Comparison of ENCODE assay signal across 11 cellular contexts in the genomic region with DNA sequence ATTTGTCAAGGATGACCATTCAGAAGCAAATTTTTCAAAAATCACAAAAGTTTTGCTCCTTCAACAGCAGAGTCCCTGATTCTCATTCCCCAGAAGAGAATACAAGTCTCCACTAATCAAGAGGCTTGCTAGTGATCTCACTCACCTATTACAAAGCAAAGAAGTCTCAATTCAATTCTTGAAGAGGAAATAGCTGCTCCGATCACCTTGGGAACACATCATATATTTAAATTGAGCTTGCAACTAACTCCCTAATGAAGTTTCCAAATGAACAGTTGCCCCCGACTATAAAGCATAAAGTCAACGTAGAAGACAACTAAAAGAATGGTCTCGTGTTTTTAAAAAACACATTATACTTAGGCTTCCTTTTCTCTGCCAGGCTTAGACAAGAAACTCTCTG. TPM values are rescaled to one million over a fixed set of nuclear protein-coding genes. Genes with fewer than 3 reads are reported as not detected.
DNase-seq lines count a peak whose midpoint lies in the region; ATAC-seq and TF ChIP-seq lines count a peak whose summit lies in the region.
"Had no signal": no experiment of that assay in that cellular context is flagged by ENCODE, and none has a peak within 500 bp of the region (broad histone marks: within the 10 kb centered on the region; RNA-seq: fewer than 3 reads in every experiment).

No MANE protein-coding gene starts in this region.

- H3K27ac ChIP-seq in SJCRH30 (no peak overlapping the region), WERI-Rb-1 (no peak overlapping the region)

- WGBS in lower leg skin, 2 donors: 15 to 32% methylated on average over 4 of the region's 4 CpGs

- ATAC-seq in HG03571 (IDR thresholded peaks at IDR 0.05; ENCODE audit: unreplicated experiment): no peak

- TF ChIP-seq POLR2A in lower leg skin (IDR thresholded peaks at IDR 0.05): no peak

- H3K9me3 ChIP-seq in SJCRH30 (replicated peaks) (no peaks in the 10 kb centered on the region), WERI-Rb-1 (ENCODE audit: severe bottlenecking) (no peaks in the 10 kb centered on the region)

- peak overlapping the region; percentile 12 for H3K27ac Mint-ChIP-seq in progenitor cell of endocrine pancreas
- H3K27ac Mint-ChIP-seq: activated B cell treated with CpG ODN at 0.5 μM for 24 hours had no signal

- H3K36me3 Mint-ChIP-seq in progenitor cell of endocrine pancreas (ENCODE audit: insufficient read depth): no peaks in the 10 kb centered on the region

- intact Hi-C loops in lower leg skin (cut with DNase I; ENCODE audit: low total_unique reads): no loop called here

- H3K4me1 ChIP-seq in SJCRH30: peaks cover 10% of the 10 kb centered on the region

- TF ChIP-seq CTCF in foreskin fibroblast (IDR thresholded peaks at IDR 0.05; ENCODE audit: low read depth, low read length): no peak
- no peak for TF ChIP-seq CTCF in progenitor cell of endocrine pancreas (IDR thresholded peaks at IDR 0.05; ENCODE audit: unreplicated experiment)
- TF ChIP-seq CTCF in lower leg skin (IDR thresholded peaks at IDR 0.05): no peak
- no peak for TF ChIP-seq CTCF in WERI-Rb-1 (IDR thresholded peaks at IDR 0.05; ENCODE audit: low read depth, low read length)

- no peaks in the 10 kb centered on the region for H3K9me3 Mint-ChIP-seq in progenitor cell of endocrine pancreas (ENCODE audit: low read depth)
- H3K9me3 Mint-ChIP-seq: activated B cell treated with CpG ODN at 0.5 μM for 24 hours had no signal

- in situ Hi-C loops in G401 (cut with HindIII; ENCODE audit: low sequenced_read_pairs): no loop called here

- no peaks in the 10 kb centered on the region for H3K27me3 Mint-ChIP-seq in progenitor cell of endocrine pancreas

- H3K4me3 Mint-ChIP-seq in progenitor cell of endocrine pancreas (ENCODE audit: low read depth): peak overlapping the region; percentile 89
- H3K4me3 Mint-ChIP-seq: activated B cell treated with CpG ODN at 0.5 μM for 24 hours had no signal

- peak overlapping the region; percentile 93; the same call in 1 of the 2 replicates for H3K4me3 ChIP-seq in SJCRH30
- H3K4me3 ChIP-seq in foreskin fibroblast (ENCODE audit: low read depth in 1 of 2, low read length in 2 of 2): peak overlapping the region; percentile 10 to 79
- no peak overlapping the region for H3K4me3 ChIP-seq in lower leg skin (ENCODE audit: low read depth, poor library complexity, severe bottlenecking)
- H3K4me3 ChIP-seq in WERI-Rb-1 (ENCODE audit: low read depth, low read length): no peak overlapping the region

- DNase-seq in G401 (ENCODE audit: low spot score) (peak; percentile 57), SJCRH30 (no peak), foreskin fibroblast (no peak), progenitor cell of endocrine pancreas (ENCODE audit: low spot score, unreplicated experiment) (no peak), AML-193 (lab: John Stamatoyannopoulos, UW) (no peak), lower leg skin (ENCODE audit: low spot score in 2 of 2) (no peak), WERI-Rb-1 (no peak)
- DNase-seq: activated B cell treated with CpG ODN at 0.5 μM for 24 hours, GDM1, NCI-H345 had no signal

- H3K36me3 ChIP-seq in SJCRH30: no peaks in the 10 kb centered on the region
- H3K36me3 ChIP-seq in WERI-Rb-1: no peaks in the 10 kb centered on the region

- peaks cover 29% of the 10 kb centered on the region for H3K4me1 Mint-ChIP-seq in progenitor cell of endocrine pancreas (ENCODE audit: low read depth)

- H3K27me3 ChIP-seq in SJCRH30 (no peaks in the 10 kb centered on the region), WERI-Rb-1 (ENCODE audit: insufficient read depth, low read depth, severe bottlenecking) (no peaks in the 10 kb centered on the region)

RNA-seq across cellular contexts. Expression of a gene that starts 1.6 kb away (rescaled TPM):
- 0.12 and 0.98 TPM in 2 replicates for total RNA-seq in G401 (2014; rRNA removed; shearing (Covaris generic))
- total RNA-seq in SJCRH30 (2014; rRNA removed; shearing (Covaris generic)): 27.4 and 30.6 TPM in 2 replicates
- total RNA-seq in progenitor cell of endocrine pancreas (33.4 and 36.4 TPM in 2 replicates), lower leg skin (10 to 100 TPM; 28.3 to 70.6 (median 42.1) TPM)
- total RNA-seq: activated B cell treated with CpG ODN at 0.5 μM for 24 hours had no signal

Comparison
In these comparisons a context has a peak if more than half of its experiments do, and no peak if none do; other contexts are left out.
1. H3K4me3 ChIP-seq: peak in SJCRH30 (single experiment) and foreskin fibroblast (2 of 2); none in lower leg skin (single experiment) and WERI-Rb-1 (single experiment).
2. RNA of a gene that starts 1.6 kb away (total RNA-seq): 28.3 to 70.6 TPM in lower leg skin, 33.4 to 36.4 TPM in progenitor cell of endocrine pancreas and 27.4 to 30.6 TPM in SJCRH30; 0.12 to 0.98 TPM in G401; every median in the first group is over 10 times any median in the second.